Comparison of ENCODE assay signal across 17 cellular contexts in genomic region chr5:18975624-18976023, GRCh38.
A peak's percentile ranks its signal among the peaks of the same experiment; 100 is the strongest.
DNase-seq lines count a peak whose midpoint lies in the region; ATAC-seq, FAIRE-seq and TF ChIP-seq lines count a peak whose summit lies in the region.
"Had no signal": no experiment of that assay in that cellular context is flagged by ENCODE, and none has a peak within 500 bp of the region (broad histone marks: within the 10 kb centered on the region; RNA-seq: fewer than 3 reads in every experiment).

No MANE protein-coding gene starts in this region.

- no peaks in the 10 kb centered on the region for H3K9me3 Mint-ChIP-seq in astrocyte (ENCODE audit: unreplicated experiment)
- no peaks in the 10 kb centered on the region for H3K9me3 Mint-ChIP-seq in neural progenitor cell

- H3K9me2 ChIP-seq in MM.1S (replicated peaks; ENCODE audit: insufficient read depth, low read length), result no peaks in the 10 kb centered on the region

- no peak overlapping the region for H3K4me2 ChIP-seq in MM.1S (ENCODE audit: low read depth, low read length)
- H3K4me2 ChIP-seq in astrocyte (ENCODE audit: low read length), result no peak overlapping the region
- no peak overlapping the region for H3K4me2 ChIP-seq in neural progenitor cell
- H3K4me2 ChIP-seq: BLaER1 treated with 17β-estradiol and CSF1 and Interleukin-3, amounts not matched to agents 10 nM and 100 nM had no signal

- H3K9me3 ChIP-seq in MM.1S (replicated peaks; ENCODE audit: insufficient read depth, low read length), result no peaks in the 10 kb centered on the region
- H3K9me3 ChIP-seq in astrocyte (ENCODE audit: insufficient read depth, low read depth, low read length), result no peaks in the 10 kb centered on the region
- H3K9me3 ChIP-seq in neural progenitor cell (ENCODE audit: low read depth), result no peaks in the 10 kb centered on the region
- H3K9me3 ChIP-seq: BLaER1 treated with 17β-estradiol and CSF1 and Interleukin-3, amounts not matched to agents 10 nM and 100 nM had no signal

- no peaks in the 10 kb centered on the region for H3K27me3 ChIP-seq in MM.1S (replicated peaks; ENCODE audit: insufficient read depth, low read length)
- H3K27me3 ChIP-seq in astrocyte (ENCODE audit: insufficient read depth, low read length), result no peaks in the 10 kb centered on the region
- H3K27me3 ChIP-seq in neural progenitor cell, result no peaks in the 10 kb centered on the region
- H3K27me3 ChIP-seq: BLaER1 treated with 17β-estradiol and CSF1 and Interleukin-3, amounts not matched to agents 10 nM and 100 nM had no signal

- H3K27me3 Mint-ChIP-seq in astrocyte (ENCODE audit: low read depth, unreplicated experiment) (peaks cover 1% of the 10 kb centered on the region), neural progenitor cell (ENCODE audit: insufficient read depth, low read depth) (no peaks in the 10 kb centered on the region)
- H3K27me3 Mint-ChIP-seq: B cell had no signal

- H3K79me2 ChIP-seq in MM.1S (ENCODE audit: low read length), result no peaks in the 10 kb centered on the region
- no peaks in the 10 kb centered on the region for H3K79me2 ChIP-seq in astrocyte (ENCODE audit: insufficient read depth, low read length)
- H3K79me2 ChIP-seq in neural progenitor cell (ENCODE audit: low read depth), result no peaks in the 10 kb centered on the region

- H3K27ac Mint-ChIP-seq in astrocyte (ENCODE audit: unreplicated experiment) (peak overlapping the region; percentile 60), neural progenitor cell (no peak overlapping the region)
- H3K27ac Mint-ChIP-seq: B cell; CD8-positive, alpha-beta T cell had no signal

- ATAC-seq in HG03196 (IDR thresholded peaks at IDR 0.05; ENCODE audit: unreplicated experiment), result no peak
- ATAC-seq: CD8-positive, alpha-beta T cell had no signal

- H3K9ac ChIP-seq in MM.1S (ENCODE audit: low read length) (no peak overlapping the region), astrocyte (ENCODE audit: low read length) (no peak overlapping the region), neural progenitor cell (no peak overlapping the region)
- H3K9ac ChIP-seq: BLaER1 treated with 17β-estradiol and CSF1 and Interleukin-3, amounts not matched to agents 10 nM and 100 nM had no signal

- no peak overlapping the region for H3K27ac ChIP-seq in MM.1S (ENCODE audit: low read length)
- no peak overlapping the region for H3K27ac ChIP-seq in astrocyte (ENCODE audit: low read depth, low read length)
- no peak overlapping the region for H3K27ac ChIP-seq in neural progenitor cell
- H3K27ac ChIP-seq: BLaER1 treated with 17β-estradiol and CSF1 and Interleukin-3, amounts not matched to agents 10 nM and 100 nM had no signal

- H3K36me3 ChIP-seq in MM.1S (replicated peaks; ENCODE audit: insufficient read depth, low read length) (no peaks in the 10 kb centered on the region), astrocyte (ENCODE audit: insufficient read depth, low read length) (no peaks in the 10 kb centered on the region), neural progenitor cell (no peaks in the 10 kb centered on the region)
- H3K36me3 ChIP-seq: BLaER1 treated with 17β-estradiol and CSF1 and Interleukin-3, amounts not matched to agents 10 nM and 100 nM had no signal

- no peaks in the 10 kb centered on the region for H3K4me1 ChIP-seq in MM.1S (ENCODE audit: low read length)
- H3K4me1 ChIP-seq in astrocyte (ENCODE audit: insufficient read depth, low read length), result no peaks in the 10 kb centered on the region
- no peaks in the 10 kb centered on the region for H3K4me1 ChIP-seq in neural progenitor cell

- peak; percentile 61 for DNase-seq in H4 (ENCODE audit: low spot score)
- DNase-seq in MM.1S, result peak; percentile 34
- peak; percentile 14 for DNase-seq in astrocyte (ENCODE audit: low read depth)
- DNase-seq in neural progenitor cell (ENCODE audit: low spot score), result no peak
- DNase-seq in iPS-NIHi7 (ENCODE audit: extremely low spot score), result no peak
- DNase-seq in anterior cingulate cortex (lab: John Stamatoyannopoulos, UW), result no peak
- DNase-seq: Calu3; CD8-positive, alpha-beta T cell; DND-41; HCEC 1CT had no signal

- H3K4me3 ChIP-seq in MM.1S (ENCODE audit: low read length) (no peak overlapping the region), astrocyte (ENCODE audit: insufficient read depth, low read depth, low read length) (no peak overlapping the region), neural progenitor cell (no peak overlapping the region)
- H3K4me3 ChIP-seq: BLaER1 treated with 17β-estradiol and CSF1 and Interleukin-3, amounts not matched to agents 10 nM and 100 nM had no signal

- H3K36me3 Mint-ChIP-seq in astrocyte (ENCODE audit: low read depth, unreplicated experiment) (no peaks in the 10 kb centered on the region), neural progenitor cell (no peaks in the 10 kb centered on the region)
- H3K36me3 Mint-ChIP-seq: CD8-positive, alpha-beta T cell had no signal

- peaks cover 5% of the 10 kb centered on the region for H3K4me1 Mint-ChIP-seq in astrocyte (ENCODE audit: low read depth, unreplicated experiment)
- no peaks in the 10 kb centered on the region for H3K4me1 Mint-ChIP-seq in neural progenitor cell
- H3K4me1 Mint-ChIP-seq: B cell had no signal

- TF ChIP-seq CTCF in MM.1S (IDR thresholded peaks at IDR 0.05; ENCODE audit: low read length) (no peak), astrocyte (IDR thresholded peaks at IDR 0.05; ENCODE audit: insufficient read depth, low read depth, low read length) (no peak), neural progenitor cell (IDR thresholded peaks at IDR 0.05) (no peak)

- H3F3A ChIP-seq in MM.1S (ENCODE audit: insufficient read depth, low read length) (no peaks in the 10 kb centered on the region; the same call in 1 of the 2 replicates), neural progenitor cell (ENCODE audit: low read depth) (no peaks in the 10 kb centered on the region)

- FAIRE-seq in astrocyte (lab: Jason Lieb, UNC), result no peak
- FAIRE-seq: G401.6, GM12891, GM19239, H54 had no signal

- H4K20me1 ChIP-seq in MM.1S (ENCODE audit: insufficient read depth, low read length) (no peaks in the 10 kb centered on the region), astrocyte (ENCODE audit: insufficient read depth, low read length) (no peaks in the 10 kb centered on the region), neural progenitor cell (ENCODE audit: low read depth) (no peaks in the 10 kb centered on the region)
- H4K20me1 ChIP-seq: BLaER1 treated with 17β-estradiol and CSF1 and Interleukin-3, amounts not matched to agents 10 nM and 100 nM had no signal

- H2AFZ ChIP-seq in MM.1S (ENCODE audit: low read length) (no peak overlapping the region), astrocyte (ENCODE audit: low read depth, low read length) (no peak overlapping the region), neural progenitor cell (replicated peaks) (peak overlapping the region; percentile 4)

- H3K4me3 Mint-ChIP-seq in astrocyte (ENCODE audit: unreplicated experiment) (no peak overlapping the region), neural progenitor cell (no peak overlapping the region)
- H3K4me3 Mint-ChIP-seq: B cell; CD8-positive, alpha-beta T cell had no signal

Comparison
In these comparisons a context has a peak if more than half of its experiments do, and no peak if none do; other contexts are left out.
1. DNase-seq: peak in H4 (single experiment), MM.1S (single experiment) and astrocyte (single experiment); none in neural progenitor cell (single experiment), iPS-NIHi7 (single experiment) and anterior cingulate cortex (0 of 58).